13 cellular contexts compared by ENCODE assay signal in the genomic region with DNA sequence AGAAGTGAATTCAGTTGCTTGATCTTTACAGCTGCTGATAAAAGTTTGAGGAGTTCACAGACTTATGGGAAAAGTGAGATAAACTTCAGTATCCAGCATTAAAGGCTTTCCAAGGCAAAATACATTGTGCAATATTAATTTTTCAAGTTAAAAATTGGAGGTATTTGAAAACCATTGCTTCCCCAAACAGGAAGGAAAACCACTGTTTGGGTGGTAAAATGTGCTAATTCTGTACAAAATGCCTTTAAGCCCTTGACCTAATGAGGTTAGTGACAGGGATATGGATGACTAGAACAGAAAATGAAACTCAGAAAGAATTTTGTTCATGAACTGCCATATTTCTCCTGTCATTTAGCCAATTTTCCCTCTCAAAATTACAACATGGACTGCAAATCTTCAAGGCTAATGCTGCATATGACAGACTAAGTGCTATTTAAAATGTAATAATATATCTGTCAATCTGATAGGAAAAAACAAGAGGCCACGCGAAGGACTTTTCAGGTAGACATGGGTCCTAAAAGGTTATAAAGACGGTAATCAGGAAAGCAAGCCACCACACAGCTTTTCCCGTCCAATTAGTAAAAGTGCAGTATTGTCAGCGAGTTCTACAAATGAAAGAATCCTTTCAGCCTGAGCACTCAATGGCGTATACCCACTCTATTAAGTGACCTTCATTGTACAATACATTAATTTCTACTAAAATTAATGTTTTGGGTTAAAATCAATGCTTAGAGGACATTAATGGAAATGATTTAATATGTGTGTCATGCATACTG.
DNase-seq lines count a peak whose midpoint lies in the region; ATAC-seq and TF ChIP-seq lines count a peak whose summit lies in the region.
"Had no signal": no experiment of that assay in that cellular context is flagged by ENCODE, and none has a peak within 500 bp of the region (broad histone marks: within the 10 kb centered on the region; RNA-seq: fewer than 3 reads in every experiment).

No MANE protein-coding gene starts in this region.

- TF ChIP-seq POLR2A in HCT116 (IDR thresholded peaks at IDR 0.05; ENCODE audit: borderline replicate concordance, extremely low read depth, insufficient read depth, insufficient read length) (no peak), lower leg skin (IDR thresholded peaks at IDR 0.05) (no peak), vagina (IDR thresholded peaks at IDR 0.05) (no peak)

- POLR2A ChIA-PET in A673 (lab: Charles Lee; ENCODE audit: low non-redundant PET) (no interaction called here), HCT116 (lab: Charles Lee) (no interaction called here)

- intact Hi-C loops in A673 (cut with micrococcal nuclease; ENCODE audit: unreplicated experiment) (no loop called here), HCT116 (cut with micrococcal nuclease) (no loop called here), lower leg skin (cut with DNase I; ENCODE audit: low total_unique reads) (no loop called here), vagina (cut with DNase I) (no loop called here)

- H3K4me1 ChIP-seq in A673 (ENCODE audit: insufficient read depth, low read length, poor library complexity, severe bottlenecking) (peaks cover 23% of the 10 kb centered on the region), HCT116 (ENCODE audit: control insufficient read depth in 1 of 2, insufficient read depth in 2 of 2, low read length in 2 of 2) (peaks cover 0 to 12% of the 10 kb centered on the region in 2 experiments; a peak in 2 of 4 replicates), adipocyte (ENCODE audit: control insufficient read depth, insufficient read depth, low read length) (peaks cover 17% of the 10 kb centered on the region), vagina (peaks cover 20% of the 10 kb centered on the region)

- H3K27ac ChIP-seq in A673 (ENCODE audit: low read depth, low read length, poor library complexity, severe bottlenecking) (peak overlapping the region; percentile 52), HCT116 (ENCODE audit: low read depth, low read length) (no peak overlapping the region), vagina (no peak overlapping the region), coronary artery (no peak overlapping the region)

- CTCF ChIA-PET in A673 (lab: Charles Lee) (no interaction called here), HCT116 (lab: Charles Lee) (interaction anchor here (1.3 kb wide), 1 partner anchor 231 kb away, joined by 3 read pairs; no protein-coding TSS in a partner anchor)

- BruUV-seq in A673 (replicated peaks; lab: Mats Ljungman, UMichigan) (no TSS peak), HCT116 (replicated peaks; lab: Mats Ljungman, UMichigan) (no TSS peak)

- WGBS in lower leg skin, 2 donors, result 87 to 94% methylated on average over 6 of the region's 6 CpGs

- RAD21 ChIA-PET in HCT116 (lab: Charles Lee; ENCODE audit: low non-redundant PET in 1 of 2, low total read pairs in 2 of 2, uncharacterized antibody in 2 of 2, unreplicated experiment in 2 of 2), result no interaction called here

- TF ChIP-seq CTCF in A673 (conservative IDR thresholded peaks at IDR 0.05; ENCODE audit: low read depth, low read length) (no peak), HCT116 (IDR thresholded peaks at IDR 0.05 in 2 of 3, conservative IDR thresholded peaks at IDR 0.05 in 1 of 3; ENCODE audit: borderline replicate concordance in 1 of 3, insufficient read depth in 1 of 3, low read depth in 2 of 3, low read length in 2 of 3) (no peak), lower leg skin (IDR thresholded peaks at IDR 0.05) (no peak), vagina (IDR thresholded peaks at IDR 0.05) (no peak), coronary artery (IDR thresholded peaks at IDR 0.05) (no peak)

- no peak for ATAC-seq in HCT116
- ATAC-seq: left ventricle myocardium superior had no signal

- H3K27me3 ChIP-seq in A673 (replicated peaks; ENCODE audit: insufficient read depth, low read depth, low read length, poor library complexity), result no peaks in the 10 kb centered on the region
- peaks cover 6% of the 10 kb centered on the region; the same call in 1 of the 2 replicates for H3K27me3 ChIP-seq in HCT116 (ENCODE audit: insufficient read depth, low read length)
- H3K27me3 ChIP-seq in adipocyte (replicated peaks; ENCODE audit: control insufficient read depth, insufficient read depth, low read length), result no peaks in the 10 kb centered on the region
- H3K27me3 ChIP-seq in vagina, result no peaks in the 10 kb centered on the region

- H3K9me3 ChIP-seq in A673 (ENCODE audit: low read depth, low read length, poor library complexity, severe bottlenecking), result no peaks in the 10 kb centered on the region
- no peaks in the 10 kb centered on the region for H3K9me3 ChIP-seq in HCT116 (ENCODE audit: control insufficient read depth in 1 of 2, insufficient read depth in 1 of 2, low read depth in 1 of 2, low read length in 2 of 2)
- H3K9me3 ChIP-seq in adipocyte (ENCODE audit: control insufficient read depth, low read length), result no peaks in the 10 kb centered on the region
- no peaks in the 10 kb centered on the region for H3K9me3 ChIP-seq in vagina

- no peaks in the 10 kb centered on the region for H3K36me3 ChIP-seq in A673 (ENCODE audit: insufficient read depth, low read length, poor library complexity, severe bottlenecking)
- no peaks in the 10 kb centered on the region for H3K36me3 ChIP-seq in HCT116 (ENCODE audit: control insufficient read depth in 1 of 2, insufficient read depth in 2 of 2, low read length in 2 of 2)
- no peaks in the 10 kb centered on the region for H3K36me3 ChIP-seq in adipocyte (ENCODE audit: control insufficient read depth, insufficient read depth, low read length, severe bottlenecking)
- H3K36me3 ChIP-seq in vagina, result no peaks in the 10 kb centered on the region

- peak overlapping the region; percentile 12 for H3K4me2 ChIP-seq in HCT116 (ENCODE audit: low read length)

- H3K4me3 ChIP-seq in A673 (ENCODE audit: low read depth, low read length, poor library complexity, severe bottlenecking) (no peak overlapping the region), HCT116 (replicated peaks in 1 of 2; ENCODE audit: low read depth in 1 of 2, low read length in 2 of 2) (no peak overlapping the region), adipocyte (ENCODE audit: low read length) (no peak overlapping the region), lower leg skin (ENCODE audit: low read depth, poor library complexity, severe bottlenecking) (no peak overlapping the region), vagina (no peak overlapping the region), coronary artery (no peak overlapping the region)

- TF ChIP-seq RAD21 in HCT116 (IDR thresholded peaks at IDR 0.05; ENCODE audit: low read depth), result no peak

- no peak overlapping the region for H2AFZ ChIP-seq in HCT116 (ENCODE audit: low read depth, low read length, poor library complexity, severe bottlenecking)

- no peaks in the 10 kb centered on the region for H3K9me2 ChIP-seq in HCT116 (ENCODE audit: insufficient read depth)

- H3K79me2 ChIP-seq in HCT116 (ENCODE audit: insufficient read depth, low read length), result no peaks in the 10 kb centered on the region

- DNase-seq in A673 (ENCODE audit: low spot score), result peak; percentile 12
- no peak for DNase-seq in HCT116 (ENCODE audit: low read depth, low spot score)
- DNase-seq in adipocyte (ENCODE audit: low read depth), result peak; percentile 32
- DNase-seq in lung microvascular endothelial cell (ENCODE audit: low read depth in 2 of 2), result peak; percentile 16 to 29
- DNase-seq in lower leg skin (ENCODE audit: low spot score in 2 of 2), result no peak
- DNase-seq in vagina (ENCODE audit: extremely low spot score in 2 of 2), result no peak
- DNase-seq in coronary artery (ENCODE audit: low spot score), result no peak
- no peak for DNase-seq in T-helper 9 cell
- DNase-seq: left ventricle myocardium superior; NCI-H2029 treated with DMSO at 0.1 percent for 48 hours; NK-92 treated with Interleukin-12 subunit alpha and Interleukin-12 subunit beta, amount 100 ng/mL, for 24 hours; occipital lobe; small intestine had no signal

- no peak overlapping the region for H3K9ac ChIP-seq in HCT116 (ENCODE audit: low read length)
- H3K9ac ChIP-seq in adipocyte (ENCODE audit: low read length), result no peak overlapping the region

- H4K20me1 ChIP-seq in HCT116 (ENCODE audit: insufficient read depth), result no peaks in the 10 kb centered on the region

TF ChIP-seq in HCT116, 20 proteins besides CTCF, POLR2A, EP300 and RAD21:
- TF ChIP-seq POLR2AphosphoS5 (IDR thresholded peaks at IDR 0.05; ENCODE audit: low read depth, low read length) (no peak), CEBPB (IDR thresholded peaks at IDR 0.05; ENCODE audit: low read depth) (no peak), EZH2 (IDR thresholded peaks at IDR 0.05) (no peak), CBX3 (IDR thresholded peaks at IDR 0.05; ENCODE audit: low read depth) (no peak), EZH2phosphoT487 (IDR thresholded peaks at IDR 0.05; ENCODE audit: borderline replicate concordance) (no peak)
- TF ChIP-seq, protein P1, sequence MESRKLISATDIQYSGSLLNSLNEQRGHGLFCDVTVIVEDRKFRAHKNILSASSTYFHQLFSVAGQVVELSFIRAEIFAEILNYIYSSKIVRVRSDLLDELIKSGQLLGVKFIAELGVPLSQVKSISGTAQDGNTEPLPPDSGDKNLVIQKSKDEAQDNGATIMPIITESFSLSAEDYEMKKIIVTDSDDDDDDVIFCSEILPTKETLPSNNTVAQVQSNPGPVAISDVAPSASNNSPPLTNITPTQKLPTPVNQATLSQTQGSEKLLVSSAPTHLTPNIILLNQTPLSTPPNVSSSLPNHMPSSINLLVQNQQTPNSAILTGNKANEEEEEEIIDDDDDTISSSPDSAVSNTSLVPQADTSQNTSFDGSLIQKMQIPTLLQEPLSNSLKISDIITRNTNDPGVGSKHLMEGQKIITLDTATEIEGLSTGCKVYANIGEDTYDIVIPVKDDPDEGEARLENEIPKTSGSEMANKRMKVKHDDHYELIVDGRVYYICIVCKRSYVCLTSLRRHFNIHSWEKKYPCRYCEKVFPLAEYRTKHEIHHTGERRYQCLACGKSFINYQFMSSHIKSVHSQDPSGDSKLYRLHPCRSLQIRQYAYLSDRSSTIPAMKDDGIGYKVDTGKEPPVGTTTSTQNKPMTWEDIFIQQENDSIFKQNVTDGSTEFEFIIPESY (IDR thresholded peaks at IDR 0.05; ENCODE audit: extremely low read depth, insufficient replicate concordance, low read length), result no peak

Comparison
In these comparisons a context has a peak if more than half of its experiments do, and no peak if none do; other contexts are left out.
1. DNase-seq: peak in A673 (single experiment), adipocyte (single experiment) and lung microvascular endothelial cell (2 of 2); none in HCT116 (single experiment), lower leg skin (0 of 2), vagina (0 of 2), coronary artery (single experiment) and T-helper 9 cell (single experiment).